Comparison of ENCODE assay signal across 13 cellular contexts in the genomic region with DNA sequence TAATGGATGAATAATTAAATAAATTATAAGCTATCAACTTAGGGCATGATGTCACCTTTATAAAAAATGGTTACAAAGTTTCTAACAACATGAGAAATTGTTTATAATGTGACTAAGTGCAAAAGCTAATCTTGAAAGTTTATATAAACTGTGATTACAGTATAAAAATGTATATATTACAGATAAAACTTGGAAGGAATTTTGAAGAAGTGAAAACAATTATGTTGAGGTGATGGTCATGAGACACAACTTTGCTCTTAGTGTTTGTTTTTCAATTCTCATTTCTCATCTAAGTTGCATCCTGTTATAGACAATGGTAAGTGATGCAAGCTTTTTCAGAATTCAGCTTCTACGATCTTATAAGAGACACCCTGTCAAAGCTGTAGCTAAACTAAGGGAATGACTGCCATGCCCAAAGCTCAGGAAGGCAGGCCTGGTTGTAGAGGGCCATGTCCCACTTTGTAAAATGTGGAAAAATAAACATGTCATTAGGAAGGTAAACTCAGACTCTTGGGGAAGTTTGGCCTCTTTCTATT. TPM values are rescaled to one million over a fixed set of nuclear protein-coding genes. Genes with fewer than 3 reads are reported as not detected.
A peak's percentile ranks its signal among the peaks of the same experiment; 100 is the strongest.
DNase-seq lines count a peak whose midpoint lies in the region; ATAC-seq and TF ChIP-seq lines count a peak whose summit lies in the region.
"Had no signal": no experiment of that assay in that cellular context is flagged by ENCODE, and none has a peak within 500 bp of the region (broad histone marks: within the 10 kb centered on the region; RNA-seq: fewer than 3 reads in every experiment).

No MANE protein-coding gene starts in this region.

- no peak overlapping the region for H3K4me3 Mint-ChIP-seq in activated T-cell treated with anti-CD3 and anti-CD28 coated beads, Interleukin-2, amount 50 U/mL, for 24 hours
- H3K4me3 Mint-ChIP-seq: T-helper 1 cell treated with Interleukin-12 subunit alpha and Interleukin-12 subunit beta and Interleukin-4 antibody, amounts not matched to agents 30 μg/mL and 1 μg/mL, for 36 hours had no signal

- H3K27me3 ChIP-seq in PC-3 (ENCODE audit: low read length), result no peaks in the 10 kb centered on the region
- H3K27me3 ChIP-seq: right atrium auricular region had no signal

- no peaks in the 10 kb centered on the region for H3K9me2 ChIP-seq in PC-3 (replicated peaks; ENCODE audit: low read length)

- no peaks in the 10 kb centered on the region for H3F3A ChIP-seq in PC-3 (ENCODE audit: low read length, unreplicated experiment)

- no peaks in the 10 kb centered on the region for H3K4me1 Mint-ChIP-seq in activated T-cell treated with anti-CD3 and anti-CD28 coated beads, Interleukin-2, amount 50 U/mL, for 24 hours (ENCODE audit: low read depth)

- CTCF ChIA-PET in GM10248 (lab: Yijun Ruan, JAX), result interaction anchor here (1.0 to 1.8 kb wide), 8 partner anchors 9 to 118 kb away, joined by 3 to 5 read pairs (median 4); no protein-coding TSS in a partner anchor
- CTCF ChIA-PET in PC-3 (lab: Charles Lee), result no interaction called here

- H4K20me1 ChIP-seq in PC-3 (ENCODE audit: low read length), result no peaks in the 10 kb centered on the region

- POLR2A ChIA-PET in GM10248 (lab: Yijun Ruan, JAX), result interaction anchor here (0.7 to 1.2 kb wide), 2 partner anchors 26 to 484 kb away, joined by 3 to 5 read pairs; no protein-coding TSS in a partner anchor
- POLR2A ChIA-PET in PC-3 (lab: Charles Lee; ENCODE audit: unreplicated experiment), result interaction anchor here (0.6 to 0.7 kb wide), 2 partner anchors 24 to 381 kb away, joined by 3 read pairs; a partner anchor contains a TSS

- H3K9ac ChIP-seq in PC-3 (ENCODE audit: low read length), result 0 out of 2 replicates have a peak overlapping the region, but pooled peaks have one; percentile 2

- H3K4me2 ChIP-seq in PC-3 (ENCODE audit: low read length), result peak overlapping the region; percentile 16; the same call in 1 of the 2 replicates

- H2AFZ ChIP-seq in PC-3 (ENCODE audit: low read length), result no peak overlapping the region

- no peak for TF ChIP-seq CTCF in GM10248 (IDR thresholded peaks at IDR 0.05; ENCODE audit: control extremely low read depth, extremely low read depth, low read depth, missing control alignments)
- no peak for TF ChIP-seq CTCF in PC-3 (conservative IDR thresholded peaks at IDR 0.05; ENCODE audit: low read depth, low read length)
- TF ChIP-seq CTCF in coronary artery (IDR thresholded peaks at IDR 0.05), result no peak

- DNase-seq in GM10248 (ENCODE audit: extremely low spot score), result peak; percentile 36
- DNase-seq in PC-3, result no peak
- no peak for DNase-seq in coronary artery (ENCODE audit: low spot score)
- DNase-seq in activated T-cell treated with anti-CD3 and anti-CD28 coated beads, Interleukin-2, amount 50 U/mL, for 24 hours, result no peak
- DNase-seq in left cardiac atrium, result no peak
- no peak for DNase-seq in activated T-cell treated with anti-CD3 and anti-CD28 coated beads, Interleukin-2, amount 50 U/mL, for 1 hour
- DNase-seq: activated naive CD4-positive, alpha-beta T cell; AML-193; NCI-H1694 treated with DMSO at 0.1 percent for 48 hours had no signal

- intact Hi-C loops in PC-3 (cut with micrococcal nuclease), result no loop called here
- intact Hi-C loops in left cardiac atrium (cut with DNase I), result no loop called here

- peaks cover 12% of the 10 kb centered on the region; the same call in 1 of the 2 replicates for H3K36me3 ChIP-seq in PC-3 (ENCODE audit: low read depth, low read length)
- H3K36me3 ChIP-seq: right atrium auricular region had no signal

- ATAC-seq in GM19463 (IDR thresholded peaks at IDR 0.05; ENCODE audit: unreplicated experiment), result peak; percentile 78
- peak; percentile 78 for ATAC-seq in HG03025 (IDR thresholded peaks at IDR 0.05; ENCODE audit: low FRiP score, unreplicated experiment)
- ATAC-seq in PC-3, result peak; percentile 58
- no peak for ATAC-seq in left cardiac atrium

- no TSS peak for BruUV-seq in PC-3 (replicated peaks; lab: Mats Ljungman, UMichigan)

- no peaks in the 10 kb centered on the region for H3K36me3 Mint-ChIP-seq in activated T-cell treated with anti-CD3 and anti-CD28 coated beads, Interleukin-2, amount 50 U/mL, for 24 hours (ENCODE audit: low read depth)

- H3K4me1 ChIP-seq in PC-3 (ENCODE audit: insufficient read depth, low read length), result peaks cover 10% of the 10 kb centered on the region
- H3K4me1 ChIP-seq: right atrium auricular region had no signal

- no peaks in the 10 kb centered on the region for H3K9me3 ChIP-seq in PC-3 (ENCODE audit: low read length)
- H3K9me3 ChIP-seq: right atrium auricular region had no signal

- no peaks in the 10 kb centered on the region for H3K27me3 Mint-ChIP-seq in activated T-cell treated with anti-CD3 and anti-CD28 coated beads, Interleukin-2, amount 50 U/mL, for 24 hours

- peaks cover 5% of the 10 kb centered on the region; the same call in 1 of the 2 replicates for H3K79me2 ChIP-seq in PC-3 (ENCODE audit: low read length)

- peaks cover 6% of the 10 kb centered on the region for H3K9me3 Mint-ChIP-seq in activated T-cell treated with anti-CD3 and anti-CD28 coated beads, Interleukin-2, amount 50 U/mL, for 24 hours
- H3K9me3 Mint-ChIP-seq: T-helper 1 cell treated with Interleukin-12 subunit alpha and Interleukin-12 subunit beta and Interleukin-4 antibody, amounts not matched to agents 30 μg/mL and 1 μg/mL, for 36 hours had no signal

- H3K4me3 ChIP-seq in PC-3 (ENCODE audit: low read length) (no peak overlapping the region), coronary artery (no peak overlapping the region)
- H3K4me3 ChIP-seq: right atrium auricular region had no signal

- H3K27ac ChIP-seq in PC-3 (ENCODE audit: low read length) (no peak overlapping the region), coronary artery (no peak overlapping the region)
- H3K27ac ChIP-seq: right atrium auricular region had no signal

- H3K27ac Mint-ChIP-seq in activated T-cell treated with anti-CD3 and anti-CD28 coated beads, Interleukin-2, amount 50 U/mL, for 24 hours, result no peak overlapping the region
- H3K27ac Mint-ChIP-seq: T-helper 1 cell treated with Interleukin-12 subunit alpha and Interleukin-12 subunit beta and Interleukin-4 antibody, amounts not matched to agents 30 μg/mL and 1 μg/mL, for 36 hours had no signal

RNA-seq across cellular contexts. Expression of a gene that starts 23.9 kb away (rescaled TPM):
- 7.9 and 12.0 TPM in 2 replicates for total RNA-seq in PC-3 (2014; rRNA removed)
- total RNA-seq in left cardiac atrium, result under 1 TPM; 0.06 to 0.16 TPM

Comparison
In these comparisons a context has a peak if more than half of its experiments do, and no peak if none do; other contexts are left out.
1. ATAC-seq: peak in GM19463 (single experiment), HG03025 (single experiment) and PC-3 (single experiment); none in left cardiac atrium (0 of 2).